Comparison of ENCODE assay signal across 1 cellular context in the genomic region with DNA sequence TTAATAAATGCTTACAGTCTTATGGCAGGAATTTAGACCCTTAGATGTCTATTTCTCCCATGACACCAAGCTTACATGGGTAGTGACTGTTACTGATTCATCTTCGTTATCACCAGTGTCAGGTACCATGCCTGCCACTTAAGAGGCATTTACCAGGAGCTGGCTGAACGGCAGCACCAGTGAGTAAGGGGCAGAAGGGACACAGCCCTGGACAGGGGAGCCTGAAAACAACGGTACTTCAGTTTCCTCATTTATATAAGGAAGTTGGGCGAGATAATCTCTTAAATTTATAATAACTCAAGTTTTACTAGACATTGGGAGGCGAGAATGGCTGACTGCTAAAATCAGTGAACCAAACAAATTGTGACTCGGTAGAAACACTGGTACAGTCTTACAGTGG.
TF ChIP-seq lines count a peak whose summit lies in the region.

No MANE protein-coding gene starts in this region.

TF ChIP-seq in GM12878, 131 proteins besides CTCF, POLR2A, EP300 and RAD21:
- TF ChIP-seq NFYA (IDR thresholded peaks at IDR 0.05; ENCODE audit: borderline replicate concordance, low read depth, low read length) (no peak), BCL11A (IDR thresholded peaks at IDR 0.05; ENCODE audit: low read depth, low read length) (no peak), TARDBP (IDR thresholded peaks at IDR 0.05; ENCODE audit: borderline replicate concordance) (no peak), SIX5 (IDR thresholded peaks at IDR 0.05; ENCODE audit: low read depth, low read length, severe bottlenecking) (no peak), CREM (IDR thresholded peaks at IDR 0.05; ENCODE audit: low read depth) (no peak), PAX5 (IDR thresholded peaks at IDR 0.05; ENCODE audit: borderline replicate concordance, low read depth, low read length) (no peak), HDAC2 (IDR thresholded peaks at IDR 0.05) (no peak), NR2F1 (conservative IDR thresholded peaks at IDR 0.05) (no peak), BRCA1 (IDR thresholded peaks at IDR 0.05; ENCODE audit: low read depth, low read length) (no peak), HDAC6 (IDR thresholded peaks at IDR 0.05; ENCODE audit: unreplicated experiment) (no peak), ZNF622 (IDR thresholded peaks at IDR 0.05) (no peak), RCOR1 (conservative IDR thresholded peaks at IDR 0.05; ENCODE audit: low read depth, low read length) (no peak)
- TF ChIP-seq, protein P1, sequence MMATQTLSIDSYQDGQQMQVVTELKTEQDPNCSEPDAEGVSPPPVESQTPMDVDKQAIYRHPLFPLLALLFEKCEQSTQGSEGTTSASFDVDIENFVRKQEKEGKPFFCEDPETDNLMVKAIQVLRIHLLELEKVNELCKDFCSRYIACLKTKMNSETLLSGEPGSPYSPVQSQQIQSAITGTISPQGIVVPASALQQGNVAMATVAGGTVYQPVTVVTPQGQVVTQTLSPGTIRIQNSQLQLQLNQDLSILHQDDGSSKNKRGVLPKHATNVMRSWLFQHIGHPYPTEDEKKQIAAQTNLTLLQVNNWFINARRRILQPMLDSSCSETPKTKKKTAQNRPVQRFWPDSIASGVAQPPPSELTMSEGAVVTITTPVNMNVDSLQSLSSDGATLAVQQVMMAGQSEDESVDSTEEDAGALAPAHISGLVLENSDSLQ (IDR thresholded peaks at IDR 0.05): no peak
- TF ChIP-seq, protein P2, sequence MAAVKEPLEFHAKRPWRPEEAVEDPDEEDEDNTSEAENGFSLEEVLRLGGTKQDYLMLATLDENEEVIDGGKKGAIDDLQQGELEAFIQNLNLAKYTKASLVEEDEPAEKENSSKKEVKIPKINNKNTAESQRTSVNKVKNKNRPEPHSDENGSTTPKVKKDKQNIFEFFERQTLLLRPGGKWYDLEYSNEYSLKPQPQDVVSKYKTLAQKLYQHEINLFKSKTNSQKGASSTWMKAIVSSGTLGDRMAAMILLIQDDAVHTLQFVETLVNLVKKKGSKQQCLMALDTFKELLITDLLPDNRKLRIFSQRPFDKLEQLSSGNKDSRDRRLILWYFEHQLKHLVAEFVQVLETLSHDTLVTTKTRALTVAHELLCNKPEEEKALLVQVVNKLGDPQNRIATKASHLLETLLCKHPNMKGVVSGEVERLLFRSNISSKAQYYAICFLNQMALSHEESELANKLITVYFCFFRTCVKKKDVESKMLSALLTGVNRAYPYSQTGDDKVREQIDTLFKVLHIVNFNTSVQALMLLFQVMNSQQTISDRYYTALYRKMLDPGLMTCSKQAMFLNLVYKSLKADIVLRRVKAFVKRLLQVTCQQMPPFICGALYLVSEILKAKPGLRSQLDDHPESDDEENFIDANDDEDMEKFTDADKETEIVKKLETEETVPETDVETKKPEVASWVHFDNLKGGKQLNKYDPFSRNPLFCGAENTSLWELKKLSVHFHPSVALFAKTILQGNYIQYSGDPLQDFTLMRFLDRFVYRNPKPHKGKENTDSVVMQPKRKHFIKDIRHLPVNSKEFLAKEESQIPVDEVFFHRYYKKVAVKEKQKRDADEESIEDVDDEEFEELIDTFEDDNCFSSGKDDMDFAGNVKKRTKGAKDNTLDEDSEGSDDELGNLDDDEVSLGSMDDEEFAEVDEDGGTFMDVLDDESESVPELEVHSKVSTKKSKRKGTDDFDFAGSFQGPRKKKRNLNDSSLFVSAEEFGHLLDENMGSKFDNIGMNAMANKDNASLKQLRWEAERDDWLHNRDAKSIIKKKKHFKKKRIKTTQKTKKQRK (IDR thresholded peaks at IDR 0.05; ENCODE audit: low read depth, low read length): no peak
- TF ChIP-seq, protein P3, sequence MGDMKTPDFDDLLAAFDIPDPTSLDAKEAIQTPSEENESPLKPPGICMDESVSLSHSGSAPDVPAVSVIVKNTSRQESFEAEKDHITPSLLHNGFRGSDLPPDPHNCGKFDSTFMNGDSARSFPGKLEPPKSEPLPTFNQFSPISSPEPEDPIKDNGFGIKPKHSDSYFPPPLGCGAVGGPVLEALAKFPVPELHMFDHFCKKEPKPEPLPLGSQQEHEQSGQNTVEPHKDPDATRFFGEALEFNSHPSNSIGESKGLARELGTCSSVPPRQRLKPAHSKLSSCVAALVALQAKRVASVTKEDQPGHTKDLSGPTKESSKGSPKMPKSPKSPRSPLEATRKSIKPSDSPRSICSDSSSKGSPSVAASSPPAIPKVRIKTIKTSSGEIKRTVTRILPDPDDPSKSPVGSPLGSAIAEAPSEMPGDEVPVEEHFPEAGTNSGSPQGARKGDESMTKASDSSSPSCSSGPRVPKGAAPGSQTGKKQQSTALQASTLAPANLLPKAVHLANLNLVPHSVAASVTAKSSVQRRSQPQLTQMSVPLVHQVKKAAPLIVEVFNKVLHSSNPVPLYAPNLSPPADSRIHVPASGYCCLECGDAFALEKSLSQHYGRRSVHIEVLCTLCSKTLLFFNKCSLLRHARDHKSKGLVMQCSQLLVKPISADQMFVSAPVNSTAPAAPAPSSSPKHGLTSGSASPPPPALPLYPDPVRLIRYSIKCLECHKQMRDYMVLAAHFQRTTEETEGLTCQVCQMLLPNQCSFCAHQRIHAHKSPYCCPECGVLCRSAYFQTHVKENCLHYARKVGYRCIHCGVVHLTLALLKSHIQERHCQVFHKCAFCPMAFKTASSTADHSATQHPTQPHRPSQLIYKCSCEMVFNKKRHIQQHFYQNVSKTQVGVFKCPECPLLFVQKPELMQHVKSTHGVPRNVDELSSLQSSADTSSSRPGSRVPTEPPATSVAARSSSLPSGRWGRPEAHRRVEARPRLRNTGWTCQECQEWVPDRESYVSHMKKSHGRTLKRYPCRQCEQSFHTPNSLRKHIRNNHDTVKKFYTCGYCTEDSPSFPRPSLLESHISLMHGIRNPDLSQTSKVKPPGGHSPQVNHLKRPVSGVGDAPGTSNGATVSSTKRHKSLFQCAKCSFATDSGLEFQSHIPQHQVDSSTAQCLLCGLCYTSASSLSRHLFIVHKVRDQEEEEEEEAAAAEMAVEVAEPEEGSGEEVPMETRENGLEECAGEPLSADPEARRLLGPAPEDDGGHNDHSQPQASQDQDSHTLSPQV (IDR thresholded peaks at IDR 0.05): no peak
